15 cellular contexts compared by ENCODE assay signal in the genomic region with DNA sequence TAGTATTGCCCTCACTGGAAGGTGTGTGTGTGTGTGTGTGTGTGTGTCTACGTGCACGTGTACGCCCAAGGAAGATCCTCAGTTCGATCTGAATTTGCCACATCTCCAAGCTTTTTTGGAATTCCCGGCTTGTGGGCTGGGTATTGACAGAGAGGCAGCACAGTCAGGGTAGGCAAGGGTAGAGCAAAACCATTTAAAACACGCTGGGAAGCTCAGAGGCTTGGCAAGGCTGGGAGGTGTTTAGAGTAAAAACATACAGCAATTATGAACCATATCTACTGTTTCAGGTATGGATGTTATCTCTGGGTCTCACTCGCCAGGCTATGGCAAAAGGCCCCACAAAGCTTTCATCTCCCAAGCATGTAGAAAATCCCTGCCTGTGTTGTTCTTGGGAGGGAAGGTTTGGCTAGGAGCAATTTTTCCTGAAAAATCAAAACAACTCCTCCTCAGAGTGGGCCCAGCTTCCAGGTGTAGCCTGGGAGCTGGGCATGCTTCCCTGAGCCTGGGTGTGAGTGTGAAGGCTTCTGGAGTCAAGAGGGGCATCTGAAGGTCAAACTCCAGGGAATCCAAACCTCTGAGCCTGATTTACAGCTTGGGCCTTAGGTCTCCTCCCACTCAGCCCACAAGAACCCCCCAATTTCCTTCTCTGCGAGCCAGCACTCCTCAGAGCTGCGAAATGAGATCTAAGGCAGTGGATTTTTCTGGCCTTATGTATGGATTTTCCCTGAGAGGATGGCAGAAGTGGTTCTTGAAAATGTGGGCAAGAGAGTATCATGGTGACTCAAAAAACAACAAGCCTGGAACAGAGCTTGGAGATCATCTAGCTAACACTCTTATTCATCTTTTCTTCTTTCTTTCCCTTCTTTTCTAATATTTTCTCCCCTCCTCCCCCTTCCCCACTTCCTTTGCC.
DNase-seq lines count a peak whose midpoint lies in the region; ATAC-seq, FAIRE-seq and TF ChIP-seq lines count a peak whose summit lies in the region.
"Had no signal": no experiment of that assay in that cellular context is flagged by ENCODE, and none has a peak within 500 bp of the region (broad histone marks: within the 10 kb centered on the region; RNA-seq: fewer than 3 reads in every experiment).

No MANE protein-coding gene starts in this region.

- no peak overlapping the region for H4K5ac ChIP-seq in IMR-90 (ENCODE audit: low read depth, low read length)

- no peak overlapping the region for H2BK5ac ChIP-seq in IMR-90 (ENCODE audit: low read depth, low read length, poor library complexity, severe bottlenecking)

- in situ Hi-C loops in IMR-90 (cut with MboI; ENCODE audit: low sequenced_read_pairs): no loop called here

- no peaks in the 10 kb centered on the region for H3K27me3 Mint-ChIP-seq in astrocyte (ENCODE audit: low read depth, unreplicated experiment)
- H3K27me3 Mint-ChIP-seq in nephron (ENCODE audit: low read depth): peaks cover 15% of the 10 kb centered on the region
- H3K27me3 Mint-ChIP-seq in natural killer cell treated with Interleukin-12 subunit alpha and Interleukin-12 subunit beta and Interleukin-15 and Interleukin-18, amount 100 ng/mL, for 72 hours: no peaks in the 10 kb centered on the region
- no peaks in the 10 kb centered on the region for H3K27me3 Mint-ChIP-seq in immature natural killer cell (ENCODE audit: low read depth in 3 of 3)
- H3K27me3 Mint-ChIP-seq: B cell; CD4-positive, CD25-positive, alpha-beta regulatory T cell had no signal

- dilution Hi-C loops in IMR-90 (cut with HindIII; ENCODE audit: low sequenced_read_pairs, unreplicated experiment): no loop called here

- H3K36me3 Mint-ChIP-seq in astrocyte (ENCODE audit: low read depth, unreplicated experiment) (peaks cover 14% of the 10 kb centered on the region), nephron (ENCODE audit: low read depth) (no peaks in the 10 kb centered on the region), immature natural killer cell (peaks cover 0 to 4% (median 0%) of the 10 kb centered on the region in 3 donors)
- H3K36me3 Mint-ChIP-seq in natural killer cell treated with Interleukin-12 subunit alpha and Interleukin-12 subunit beta and Interleukin-15 and Interleukin-18, amount 100 ng/mL, for 72 hours: no peaks in the 10 kb centered on the region
- H3K36me3 Mint-ChIP-seq: CD4-positive, CD25-positive, alpha-beta regulatory T cell had no signal

- no TSS peak for BruUV-seq in IMR-90 (replicated peaks; lab: Mats Ljungman, UMichigan)

- H3K4ac ChIP-seq in IMR-90 (ENCODE audit: low read depth, low read length): no peak overlapping the region; the same call in 1 of the 2 replicates

- no peaks in the 10 kb centered on the region for H3K79me2 ChIP-seq in astrocyte (ENCODE audit: insufficient read depth, low read length)

- H4K20me1 ChIP-seq in IMR-90 (ENCODE audit: insufficient read depth, low read length) (no peaks in the 10 kb centered on the region), astrocyte (ENCODE audit: insufficient read depth, low read length) (no peaks in the 10 kb centered on the region)

- H3K9me3 Mint-ChIP-seq in astrocyte (ENCODE audit: unreplicated experiment) (no peaks in the 10 kb centered on the region), nephron (no peaks in the 10 kb centered on the region), immature natural killer cell (no peaks in the 10 kb centered on the region)
- no peaks in the 10 kb centered on the region for H3K9me3 Mint-ChIP-seq in natural killer cell treated with Interleukin-12 subunit alpha and Interleukin-12 subunit beta and Interleukin-15 and Interleukin-18, amount 100 ng/mL, for 72 hours

- no peak overlapping the region for H2BK15ac ChIP-seq in IMR-90 (ENCODE audit: low read depth, low read length)

- H3K18ac ChIP-seq in IMR-90 (ENCODE audit: low read depth, low read length): no peak overlapping the region

- peak; percentile 8 for DNase-seq in IMR-90
- peak; percentile 59 for DNase-seq in astrocyte (ENCODE audit: low read depth)
- DNase-seq in thoracic aorta (ENCODE audit: low spot score): no peak
- DNase-seq in natural killer cell treated with Interleukin-12 subunit alpha and Interleukin-12 subunit beta and Interleukin-15 and Interleukin-18, amount 100 ng/mL, for 72 hours (ENCODE audit: low spot score): no peak
- no peak for DNase-seq in immature natural killer cell
- DNase-seq: CD4-positive, CD25-positive, alpha-beta regulatory T cell; Karpas-422; NCI-H187 treated with DMSO at 0.1 percent for 48 hours had no signal

- H3K9ac ChIP-seq in IMR-90 (ENCODE audit: low read depth, low read length): no peak overlapping the region
- H3K9ac ChIP-seq in astrocyte (ENCODE audit: low read length): no peak overlapping the region

- H3K4me1 ChIP-seq in IMR-90 (ENCODE audit: control insufficient read depth, insufficient read depth, low read length) (peaks cover 3% of the 10 kb centered on the region; the same call in 1 of the 2 replicates), astrocyte (ENCODE audit: insufficient read depth, low read length) (peaks cover 20% of the 10 kb centered on the region), thoracic aorta (ENCODE audit: control insufficient read depth in 1 of 2, low read depth in 2 of 2) (peaks cover 8 to 41% of the 10 kb centered on the region in 2 donors)

- no peak for TF ChIP-seq POLR2A in IMR-90 (IDR thresholded peaks at IDR 0.05; ENCODE audit: low read depth, low read length)

- 100% methylated on average over 4 of the region's 9 CpGs; no CpG with 5 or more reads in 1 of the 2 experiments for WGBS in IMR-90 (ENCODE audit: extremely low coverage in 2 of 2, insufficient read length in 1 of 2), 2 experiments

- H3K4me3 ChIP-seq in IMR-90 (ENCODE audit: insufficient read depth, low read depth, low read length): no peak overlapping the region
- no peak overlapping the region for H3K4me3 ChIP-seq in astrocyte (ENCODE audit: insufficient read depth, low read depth, low read length)
- H3K4me3 ChIP-seq in thoracic aorta: no peak overlapping the region
- H3K4me3 ChIP-seq: SJSA1 had no signal

- H2BK120ac ChIP-seq in IMR-90 (ENCODE audit: low read depth, low read length): no peak overlapping the region

- H2AFZ ChIP-seq in IMR-90 (replicated peaks; ENCODE audit: low read length, poor library complexity) (no peak overlapping the region), astrocyte (ENCODE audit: low read depth, low read length) (no peak overlapping the region)

- H3K4me2 ChIP-seq in IMR-90 (ENCODE audit: low read depth, low read length) (no peak overlapping the region), astrocyte (ENCODE audit: low read length) (peak overlapping the region; percentile 3)

- H3K4me3 Mint-ChIP-seq in astrocyte (ENCODE audit: unreplicated experiment) (no peak overlapping the region), nephron (no peak overlapping the region), immature natural killer cell (no peak overlapping the region)
- no peak overlapping the region for H3K4me3 Mint-ChIP-seq in natural killer cell treated with Interleukin-12 subunit alpha and Interleukin-12 subunit beta and Interleukin-15 and Interleukin-18, amount 100 ng/mL, for 72 hours
- H3K4me3 Mint-ChIP-seq: B cell; CD4-positive, CD25-positive, alpha-beta regulatory T cell had no signal

- H2BK20ac ChIP-seq in IMR-90 (ENCODE audit: low read depth, low read length): no peak overlapping the region

- POLR2A ChIA-PET in IMR-90 (lab: Charles Lee; ENCODE audit: unreplicated experiment): no interaction called here

- H3K27ac ChIP-seq in IMR-90 (ENCODE audit: insufficient read depth, low read length) (no peak overlapping the region), astrocyte (ENCODE audit: low read depth, low read length) (peak overlapping the region; percentile 17), thoracic aorta (peak overlapping the region; percentile 19 to 54)

- no peaks in the 10 kb centered on the region for H3K79me1 ChIP-seq in IMR-90 (ENCODE audit: low read depth in 1 of 2, low read length in 2 of 2)

- no peak for ATAC-seq in IMR-90 (ENCODE audit: low read depth)
- no peak for ATAC-seq in thoracic aorta (ENCODE audit: insufficient number of reproducible peaks, low FRiP score, low read depth)
- no peak for ATAC-seq in natural killer cell treated with Interleukin-12 subunit alpha and Interleukin-12 subunit beta and Interleukin-15 and Interleukin-18, amount 100 ng/mL, for 72 hours
- no peak for ATAC-seq in HG03439 (IDR thresholded peaks at IDR 0.05; ENCODE audit: unreplicated experiment)
- ATAC-seq in HG03342 (IDR thresholded peaks at IDR 0.05; ENCODE audit: unreplicated experiment): no peak

- H3K4me1 Mint-ChIP-seq in astrocyte (ENCODE audit: low read depth, unreplicated experiment): peaks cover 26% of the 10 kb centered on the region
- peaks cover 46% of the 10 kb centered on the region for H3K4me1 Mint-ChIP-seq in nephron
- H3K4me1 Mint-ChIP-seq in natural killer cell treated with Interleukin-12 subunit alpha and Interleukin-12 subunit beta and Interleukin-15 and Interleukin-18, amount 100 ng/mL, for 72 hours (ENCODE audit: low read depth in 2 of 2): peaks cover 0 to 28% of the 10 kb centered on the region in 2 donors
- H3K4me1 Mint-ChIP-seq in immature natural killer cell: no peaks in the 10 kb centered on the region
- H3K4me1 Mint-ChIP-seq: B cell; CD4-positive, CD25-positive, alpha-beta regulatory T cell had no signal

- intact Hi-C loops in IMR-90 (cut with micrococcal nuclease): no loop called here

- FAIRE-seq in astrocyte (lab: Jason Lieb, UNC): no peak
- FAIRE-seq: GM19239, H1 had no signal

- H2AK5ac ChIP-seq in IMR-90 (ENCODE audit: low read depth, low read length): no peak overlapping the region

- peak overlapping the region; percentile 34 for H3K27ac Mint-ChIP-seq in astrocyte (ENCODE audit: unreplicated experiment)
- H3K27ac Mint-ChIP-seq in nephron: peak overlapping the region; percentile 19 to 44 (median 33)
- H3K27ac Mint-ChIP-seq in natural killer cell treated with Interleukin-12 subunit alpha and Interleukin-12 subunit beta and Interleukin-15 and Interleukin-18, amount 100 ng/mL, for 72 hours: no peak overlapping the region
- H3K27ac Mint-ChIP-seq in immature natural killer cell: no peak overlapping the region
- H3K27ac Mint-ChIP-seq: B cell; CD4-positive, CD25-positive, alpha-beta regulatory T cell had no signal

- H3K14ac ChIP-seq in IMR-90 (replicated peaks; ENCODE audit: low read depth, low read length): peak overlapping the region; percentile 13; the same call in 1 of the 2 replicates

- no peak for TF ChIP-seq RAD21 in IMR-90 (IDR thresholded peaks at IDR 0.05; ENCODE audit: low read length)

- no peak overlapping the region for H3K23ac ChIP-seq in IMR-90 (ENCODE audit: low read depth, low read length)

- H3K36me3 ChIP-seq in IMR-90 (ENCODE audit: control insufficient read depth, insufficient read depth, low read length) (no peaks in the 10 kb centered on the region), astrocyte (ENCODE audit: insufficient read depth, low read length) (no peaks in the 10 kb centered on the region), thoracic aorta (no peaks in the 10 kb centered on the region)
- H3K36me3 ChIP-seq: SJSA1 had no signal

- H3K56ac ChIP-seq in IMR-90 (ENCODE audit: extremely low read depth, insufficient read depth, low read length): no peak overlapping the region

- H3K9me3 ChIP-seq in IMR-90 (ENCODE audit: control insufficient read depth, insufficient read depth, low read length) (no peaks in the 10 kb centered on the region), astrocyte (ENCODE audit: insufficient read depth, low read depth, low read length) (no peaks in the 10 kb centered on the region), thoracic aorta (no peaks in the 10 kb centered on the region)
- H3K9me3 ChIP-seq: SJSA1 had no signal

- no peak overlapping the region for H2AK9ac ChIP-seq in IMR-90 (replicated peaks; ENCODE audit: low read depth, low read length, poor library complexity)

- H3K27me3 ChIP-seq in IMR-90 (ENCODE audit: control insufficient read depth, insufficient read depth, low read length) (no peaks in the 10 kb centered on the region), astrocyte (ENCODE audit: insufficient read depth, low read length) (no peaks in the 10 kb centered on the region), thoracic aorta (replicated peaks; ENCODE audit: insufficient read depth) (no peaks in the 10 kb centered on the region)
- H3K27me3 ChIP-seq: SJSA1 had no signal

- no peaks in the 10 kb centered on the region; the same call in 1 of the 2 replicates for H3K9me1 ChIP-seq in IMR-90 (ENCODE audit: insufficient read depth, low read length)

- no peak overlapping the region for H4K8ac ChIP-seq in IMR-90 (ENCODE audit: low read depth in 2 of 2, low read length in 2 of 2)

- no peak overlapping the region for H4K91ac ChIP-seq in IMR-90 (ENCODE audit: insufficient read depth, low read depth, low read length)

- TF ChIP-seq CTCF in IMR-90 (conservative IDR thresholded peaks at IDR 0.05; ENCODE audit: low read depth, low read length) (no peak), astrocyte (IDR thresholded peaks at IDR 0.05; ENCODE audit: insufficient read depth, low read depth, low read length) (no peak), nephron (IDR thresholded peaks at IDR 0.05; ENCODE audit: unreplicated experiment in 3 of 3) (no peak), thoracic aorta (IDR thresholded peaks at IDR 0.05) (no peak)

- CTCF ChIA-PET in IMR-90 (lab: Yijun Ruan, JAX): interaction anchor here (0.9 kb wide), 1 partner anchor 17 kb away, joined by 3 read pairs; no protein-coding TSS in a partner anchor

Comparison
In these comparisons a context has a peak if more than half of its experiments do, and no peak if none do; other contexts are left out.
1. DNase-seq: peak in IMR-90 (single experiment) and astrocyte (single experiment); none in thoracic aorta (single experiment), natural killer cell treated with Interleukin-12 subunit alpha and Interleukin-12 subunit beta and Interleukin-15 and Interleukin-18, amount 100 ng/mL, for 72 hours (single experiment) and immature natural killer cell (0 of 3).
2. H3K27ac Mint-ChIP-seq: peak in astrocyte (single experiment) and nephron (3 of 3); none in natural killer cell treated with Interleukin-12 subunit alpha and Interleukin-12 subunit beta and Interleukin-15 and Interleukin-18, amount 100 ng/mL, for 72 hours (0 of 2) and immature natural killer cell (0 of 6).